In genomic region chr1:11134352-11135266, GRCh38 we compare ENCODE assay signal across 1 cellular context.
A peak's percentile ranks its signal among the peaks of the same experiment; 100 is the strongest.
TF ChIP-seq lines count a peak whose summit lies in the region.

No MANE protein-coding gene starts in this region.

TF ChIP-seq in HEK293, 187 proteins besides CTCF, POLR2A, EP300 and RAD21 (continued from another document and continues in another):
- TF ChIP-seq, protein P1, sequence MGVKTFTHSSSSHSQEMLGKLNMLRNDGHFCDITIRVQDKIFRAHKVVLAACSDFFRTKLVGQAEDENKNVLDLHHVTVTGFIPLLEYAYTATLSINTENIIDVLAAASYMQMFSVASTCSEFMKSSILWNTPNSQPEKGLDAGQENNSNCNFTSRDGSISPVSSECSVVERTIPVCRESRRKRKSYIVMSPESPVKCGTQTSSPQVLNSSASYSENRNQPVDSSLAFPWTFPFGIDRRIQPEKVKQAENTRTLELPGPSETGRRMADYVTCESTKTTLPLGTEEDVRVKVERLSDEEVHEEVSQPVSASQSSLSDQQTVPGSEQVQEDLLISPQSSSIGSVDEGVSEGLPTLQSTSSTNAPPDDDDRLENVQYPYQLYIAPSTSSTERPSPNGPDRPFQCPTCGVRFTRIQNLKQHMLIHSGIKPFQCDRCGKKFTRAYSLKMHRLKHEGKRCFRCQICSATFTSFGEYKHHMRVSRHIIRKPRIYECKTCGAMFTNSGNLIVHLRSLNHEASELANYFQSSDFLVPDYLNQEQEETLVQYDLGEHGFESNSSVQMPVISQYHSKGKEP (tag by site-specific recombination; IDR thresholded peaks at IDR 0.05): no peak
- TF ChIP-seq ZNF596 (tag by site-specific recombination; IDR thresholded peaks at IDR 0.05) (no peak), KLF10 (tag by site-specific recombination; IDR thresholded peaks at IDR 0.05) (peak; percentile 21; the same call in 1 of the 2 replicates), GFI1B (tag by site-specific recombination; IDR thresholded peaks at IDR 0.05) (no peak), ZNF571 (tag by site-specific recombination; IDR thresholded peaks at IDR 0.05) (no peak), ZNF280C (tag by site-specific recombination; IDR thresholded peaks at IDR 0.05) (no peak), ZNF654 (tag by site-specific recombination; IDR thresholded peaks at IDR 0.05; ENCODE audit: low read depth) (no peak), ZSCAN4 (tag by site-specific recombination; IDR thresholded peaks at IDR 0.05) (0 out of 2 replicates have a peak, but pooled peaks have one; percentile 9), KLF1 (tag by site-specific recombination; IDR thresholded peaks at IDR 0.05) (no peak), ZNF549 (tag by site-specific recombination; IDR thresholded peaks at IDR 0.05) (peak; percentile 68; the same call in 1 of the 2 replicates), ZNF513 (tag by site-specific recombination; IDR thresholded peaks at IDR 0.05) (no peak), ZNF426 (tag by site-specific recombination; IDR thresholded peaks at IDR 0.05) (no peak), ZBTB6 (tag by site-specific recombination; IDR thresholded peaks at IDR 0.05) (no peak), KLF8 (tag by site-specific recombination; IDR thresholded peaks at IDR 0.05) (no peak), ZNF366 (tag by site-specific recombination; conservative IDR thresholded peaks at IDR 0.05) (peak; percentile 86), FEZF1 (tag by site-specific recombination; IDR thresholded peaks at IDR 0.05) (peak; percentile 84), ZNF416 (tag by site-specific recombination; IDR thresholded peaks at IDR 0.05) (no peak), ZNF174 (tag by site-specific recombination; IDR thresholded peaks at IDR 0.05) (no peak), ZNF473 (tag by site-specific recombination; IDR thresholded peaks at IDR 0.05) (no peak), ZNF843 (tag by site-specific recombination; IDR thresholded peaks at IDR 0.05) (peak; percentile 91), ZNF664 (tag by site-specific recombination; IDR thresholded peaks at IDR 0.05) (no peak), ZNF24 (tag by site-specific recombination; IDR thresholded peaks at IDR 0.05) (no peak), TCF7L2 (IDR thresholded peaks at IDR 0.05; ENCODE audit: borderline replicate concordance, low read depth, low read length) (no peak), ZNF335 (tag by site-specific recombination; conservative IDR thresholded peaks at IDR 0.05) (no peak), ZNF248 (tag by site-specific recombination; IDR thresholded peaks at IDR 0.05) (no peak), ZFP41 (tag by site-specific recombination; IDR thresholded peaks at IDR 0.05; ENCODE audit: borderline replicate concordance) (no peak), ZNF660 (tag by site-specific recombination; IDR thresholded peaks at IDR 0.05) (peak; percentile 83), SETDB1 (IDR thresholded peaks at IDR 0.05; ENCODE audit: insufficient read length, low read length) (no peak), BCL6B (tag by site-specific recombination; IDR thresholded peaks at IDR 0.05) (no peak), PRDM1 (tag by site-specific recombination; IDR thresholded peaks at IDR 0.05) (no peak), ZNF623 (tag by site-specific recombination; IDR thresholded peaks at IDR 0.05) (no peak), ZNF76 (tag by site-specific recombination; IDR thresholded peaks at IDR 0.05; ENCODE audit: borderline replicate concordance, low read depth) (no peak), ZNF214 (tag by site-specific recombination; IDR thresholded peaks at IDR 0.05; ENCODE audit: borderline replicate concordance) (no peak), GLI4 (tag by site-specific recombination; IDR thresholded peaks at IDR 0.05) (no peak), GLIS2 (tag by site-specific recombination; IDR thresholded peaks at IDR 0.05) (0 out of 2 replicates have a peak, but pooled peaks have one; percentile 33)
- TF ChIP-seq, protein P2, sequence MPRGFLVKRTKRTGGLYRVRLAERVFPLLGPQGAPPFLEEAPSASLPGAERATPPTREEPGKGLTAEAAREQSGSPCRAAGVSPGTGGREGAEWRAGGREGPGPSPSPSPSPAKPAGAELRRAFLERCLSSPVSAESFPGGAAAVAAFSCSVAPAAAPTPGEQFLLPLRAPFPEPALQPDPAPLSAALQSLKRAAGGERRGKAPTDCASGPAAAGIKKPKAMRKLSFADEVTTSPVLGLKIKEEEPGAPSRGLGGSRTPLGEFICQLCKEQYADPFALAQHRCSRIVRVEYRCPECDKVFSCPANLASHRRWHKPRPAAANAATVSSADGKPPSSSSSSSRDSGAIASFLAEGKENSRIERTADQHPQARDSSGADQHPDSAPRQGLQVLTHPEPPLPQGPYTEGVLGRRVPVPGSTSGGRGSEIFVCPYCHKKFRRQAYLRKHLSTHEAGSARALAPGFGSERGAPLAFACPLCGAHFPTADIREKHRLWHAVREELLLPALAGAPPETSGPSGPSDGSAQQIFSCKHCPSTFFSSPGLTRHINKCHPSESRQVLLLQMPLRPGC (tag by site-specific recombination; IDR thresholded peaks at IDR 0.05): no peak
- TF ChIP-seq, protein P3, sequence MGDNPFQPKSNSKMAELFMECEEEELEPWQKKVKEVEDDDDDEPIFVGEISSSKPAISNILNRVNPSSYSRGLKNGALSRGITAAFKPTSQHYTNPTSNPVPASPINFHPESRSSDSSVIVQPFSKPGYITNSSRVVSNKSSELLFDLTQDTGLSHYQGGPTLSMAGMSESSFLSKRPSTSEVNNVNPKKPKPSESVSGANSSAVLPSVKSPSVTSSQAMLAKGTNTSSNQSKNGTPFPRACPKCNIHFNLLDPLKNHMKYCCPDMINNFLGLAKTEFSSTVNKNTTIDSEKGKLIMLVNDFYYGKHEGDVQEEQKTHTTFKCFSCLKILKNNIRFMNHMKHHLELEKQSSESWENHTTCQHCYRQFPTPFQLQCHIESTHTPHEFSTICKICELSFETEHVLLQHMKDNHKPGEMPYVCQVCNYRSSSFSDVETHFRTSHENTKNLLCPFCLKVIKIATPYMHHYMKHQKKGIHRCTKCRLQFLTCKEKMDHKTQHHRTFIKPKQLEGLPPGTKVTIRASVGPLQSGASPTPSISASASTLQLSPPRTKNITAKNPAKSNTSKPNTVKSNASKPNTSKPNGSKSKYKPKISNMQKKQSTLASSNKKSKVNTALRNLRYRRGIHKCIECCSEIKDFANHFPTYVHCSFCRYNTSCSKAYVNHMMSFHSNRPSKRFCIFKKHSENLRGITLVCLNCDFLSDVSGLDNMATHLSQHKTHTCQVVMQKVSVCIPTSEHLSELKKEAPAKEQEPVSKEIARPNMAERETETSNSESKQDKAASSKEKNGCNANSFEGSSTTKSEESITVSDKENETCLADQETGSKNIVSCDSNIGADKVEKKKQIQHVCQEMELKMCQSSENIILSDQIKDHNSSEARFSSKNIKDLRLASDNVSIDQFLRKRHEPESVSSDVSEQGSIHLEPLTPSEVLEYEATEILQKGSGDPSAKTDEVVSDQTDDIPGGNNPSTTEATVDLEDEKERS (tag by site-specific recombination; IDR thresholded peaks at IDR 0.05): no peak
- TF ChIP-seq, protein P4, sequence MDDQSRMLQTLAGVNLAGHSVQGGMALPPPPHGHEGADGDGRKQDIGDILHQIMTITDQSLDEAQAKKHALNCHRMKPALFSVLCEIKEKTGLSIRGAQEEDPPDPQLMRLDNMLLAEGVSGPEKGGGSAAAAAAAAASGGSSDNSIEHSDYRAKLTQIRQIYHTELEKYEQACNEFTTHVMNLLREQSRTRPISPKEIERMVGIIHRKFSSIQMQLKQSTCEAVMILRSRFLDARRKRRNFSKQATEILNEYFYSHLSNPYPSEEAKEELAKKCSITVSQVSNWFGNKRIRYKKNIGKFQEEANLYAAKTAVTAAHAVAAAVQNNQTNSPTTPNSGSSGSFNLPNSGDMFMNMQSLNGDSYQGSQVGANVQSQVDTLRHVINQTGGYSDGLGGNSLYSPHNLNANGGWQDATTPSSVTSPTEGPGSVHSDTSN (CRISPR knock-in tag; IDR thresholded peaks at IDR 0.05): no peak
- TF ChIP-seq, protein P5, sequence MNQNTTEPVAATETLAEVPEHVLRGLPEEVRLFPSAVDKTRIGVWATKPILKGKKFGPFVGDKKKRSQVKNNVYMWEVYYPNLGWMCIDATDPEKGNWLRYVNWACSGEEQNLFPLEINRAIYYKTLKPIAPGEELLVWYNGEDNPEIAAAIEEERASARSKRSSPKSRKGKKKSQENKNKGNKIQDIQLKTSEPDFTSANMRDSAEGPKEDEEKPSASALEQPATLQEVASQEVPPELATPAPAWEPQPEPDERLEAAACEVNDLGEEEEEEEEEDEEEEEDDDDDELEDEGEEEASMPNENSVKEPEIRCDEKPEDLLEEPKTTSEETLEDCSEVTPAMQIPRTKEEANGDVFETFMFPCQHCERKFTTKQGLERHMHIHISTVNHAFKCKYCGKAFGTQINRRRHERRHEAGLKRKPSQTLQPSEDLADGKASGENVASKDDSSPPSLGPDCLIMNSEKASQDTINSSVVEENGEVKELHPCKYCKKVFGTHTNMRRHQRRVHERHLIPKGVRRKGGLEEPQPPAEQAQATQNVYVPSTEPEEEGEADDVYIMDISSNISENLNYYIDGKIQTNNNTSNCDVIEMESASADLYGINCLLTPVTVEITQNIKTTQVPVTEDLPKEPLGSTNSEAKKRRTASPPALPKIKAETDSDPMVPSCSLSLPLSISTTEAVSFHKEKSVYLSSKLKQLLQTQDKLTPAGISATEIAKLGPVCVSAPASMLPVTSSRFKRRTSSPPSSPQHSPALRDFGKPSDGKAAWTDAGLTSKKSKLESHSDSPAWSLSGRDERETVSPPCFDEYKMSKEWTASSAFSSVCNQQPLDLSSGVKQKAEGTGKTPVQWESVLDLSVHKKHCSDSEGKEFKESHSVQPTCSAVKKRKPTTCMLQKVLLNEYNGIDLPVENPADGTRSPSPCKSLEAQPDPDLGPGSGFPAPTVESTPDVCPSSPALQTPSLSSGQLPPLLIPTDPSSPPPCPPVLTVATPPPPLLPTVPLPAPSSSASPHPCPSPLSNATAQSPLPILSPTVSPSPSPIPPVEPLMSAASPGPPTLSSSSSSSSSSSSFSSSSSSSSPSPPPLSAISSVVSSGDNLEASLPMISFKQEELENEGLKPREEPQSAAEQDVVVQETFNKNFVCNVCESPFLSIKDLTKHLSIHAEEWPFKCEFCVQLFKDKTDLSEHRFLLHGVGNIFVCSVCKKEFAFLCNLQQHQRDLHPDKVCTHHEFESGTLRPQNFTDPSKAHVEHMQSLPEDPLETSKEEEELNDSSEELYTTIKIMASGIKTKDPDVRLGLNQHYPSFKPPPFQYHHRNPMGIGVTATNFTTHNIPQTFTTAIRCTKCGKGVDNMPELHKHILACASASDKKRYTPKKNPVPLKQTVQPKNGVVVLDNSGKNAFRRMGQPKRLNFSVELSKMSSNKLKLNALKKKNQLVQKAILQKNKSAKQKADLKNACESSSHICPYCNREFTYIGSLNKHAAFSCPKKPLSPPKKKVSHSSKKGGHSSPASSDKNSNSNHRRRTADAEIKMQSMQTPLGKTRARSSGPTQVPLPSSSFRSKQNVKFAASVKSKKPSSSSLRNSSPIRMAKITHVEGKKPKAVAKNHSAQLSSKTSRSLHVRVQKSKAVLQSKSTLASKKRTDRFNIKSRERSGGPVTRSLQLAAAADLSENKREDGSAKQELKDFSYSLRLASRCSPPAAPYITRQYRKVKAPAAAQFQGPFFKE (tag by site-specific recombination; IDR thresholded peaks at IDR 0.05; ENCODE audit: borderline replicate concordance): no peak
